1 cellular context compared by ENCODE assay signal in the genomic region with DNA sequence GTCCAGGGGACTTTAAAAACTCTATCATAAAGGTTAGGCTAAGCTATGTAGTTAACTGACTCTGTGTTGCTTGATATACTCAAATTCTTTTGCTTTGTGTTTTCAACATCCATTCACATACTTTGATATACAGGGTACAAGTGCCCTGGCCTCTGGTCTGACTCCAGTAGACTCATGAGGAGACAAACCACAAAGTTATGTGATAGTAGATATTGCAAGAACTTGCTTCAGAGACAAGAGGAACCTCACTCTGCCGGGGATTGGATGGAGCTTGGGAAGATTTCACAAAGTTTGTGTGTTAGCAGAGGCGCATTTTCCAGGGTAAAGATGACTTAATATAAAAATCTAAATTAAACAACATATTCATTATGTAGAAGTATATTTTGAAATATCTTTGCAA.
TF ChIP-seq lines count a peak whose summit lies in the region.

No MANE protein-coding gene starts in this region.

TF ChIP-seq in HepG2, 621 proteins besides CTCF, POLR2A, EP300 and RAD21:
- TF ChIP-seq BRCA1 (CRISPR knock-in tag; IDR thresholded peaks at IDR 0.05) (no peak), ZEB1 (IDR thresholded peaks at IDR 0.05; ENCODE audit: insufficient replicate concordance, low read depth) (no peak), MIER3 (CRISPR knock-in tag; IDR thresholded peaks at IDR 0.05; ENCODE audit: borderline replicate concordance) (no peak)
TF ChIP-seq in HepG2: peak in this region for 0.
